ENCODE assay signal across 9 cellular contexts in genomic region chr19:15223649-15224371, GRCh38. TPM values are rescaled to one million over a fixed set of nuclear protein-coding genes. Genes with fewer than 3 reads are reported as not detected.
DNase-seq lines count a peak whose midpoint lies in the region; ATAC-seq and TF ChIP-seq lines count a peak whose summit lies in the region.
"Had no signal": no experiment of that assay in that cellular context is flagged by ENCODE, and none has a peak within 500 bp of the region (broad histone marks: within the 10 kb centered on the region; RNA-seq: fewer than 3 reads in every experiment).

No MANE protein-coding gene starts in this region.

- DNase-seq in H7: no peak
- no peak for DNase-seq in T-helper 17 cell
- no peak for DNase-seq in glutamatergic neuron
- DNase-seq in sigmoid colon: no peak
- DNase-seq in hepatic stellate cell (ENCODE audit: low spot score): no peak
- no peak for DNase-seq in activated gamma-delta T cell (lab: John Stamatoyannopoulos, UW)

- H3K4me1 ChIP-seq in sigmoid colon: peaks cover 0 to 14% (median 10%) of the 10 kb centered on the region in 4 donors

- 14 to 22% methylated on average over 51 of the region's 51 CpGs for WGBS in sigmoid colon, 2 donors

- H3K27me3 ChIP-seq in H7 (ENCODE audit: control insufficient read depth, insufficient read depth, low read length): no peaks in the 10 kb centered on the region; the same call in 1 of the 2 replicates
- H3K27me3 ChIP-seq in sigmoid colon: no peaks in the 10 kb centered on the region

- no peak for ATAC-seq in T-helper 17 cell
- no peak for ATAC-seq in HG03571 (IDR thresholded peaks at IDR 0.05; ENCODE audit: unreplicated experiment)
- no peak for ATAC-seq in HG03469 (IDR thresholded peaks at IDR 0.05; ENCODE audit: unreplicated experiment)

- H3K4me3 Mint-ChIP-seq in T-helper 17 cell: peak overlapping the region; percentile 86
- H3K4me3 Mint-ChIP-seq in glutamatergic neuron (ENCODE audit: unreplicated experiment): peak overlapping the region; percentile 88

- no peak for TF ChIP-seq CTCF in glutamatergic neuron (IDR thresholded peaks at IDR 0.05; ENCODE audit: partially characterized antibody, unreplicated experiment)
- no peak for TF ChIP-seq CTCF in sigmoid colon (IDR thresholded peaks at IDR 0.05)

- no peaks in the 10 kb centered on the region for H3K9me3 ChIP-seq in T-helper 17 cell (ENCODE audit: control insufficient read depth, low read length, poor library complexity, severe bottlenecking)
- H3K9me3 ChIP-seq in sigmoid colon: no peaks in the 10 kb centered on the region

- no peak for TF ChIP-seq EP300 in sigmoid colon (IDR thresholded peaks at IDR 0.05)

- H3K27me3 Mint-ChIP-seq in T-helper 17 cell: peaks cover 17% of the 10 kb centered on the region
- H3K27me3 Mint-ChIP-seq in glutamatergic neuron (ENCODE audit: unreplicated experiment): peaks cover 12% of the 10 kb centered on the region

- no peak for TF ChIP-seq POLR2A in sigmoid colon (IDR thresholded peaks at IDR 0.05)

- H3K36me3 Mint-ChIP-seq in T-helper 17 cell (ENCODE audit: low read depth) (no peaks in the 10 kb centered on the region), glutamatergic neuron (ENCODE audit: unreplicated experiment) (no peaks in the 10 kb centered on the region)

- H3K4me1 Mint-ChIP-seq in T-helper 17 cell: peaks cover 9% of the 10 kb centered on the region
- peaks cover 7% of the 10 kb centered on the region for H3K4me1 Mint-ChIP-seq in glutamatergic neuron (ENCODE audit: low read depth, unreplicated experiment)

- peak overlapping the region; percentile 44 to 70 (median 60) for H3K27ac ChIP-seq in sigmoid colon

- peaks cover 3% of the 10 kb centered on the region for H3K9me3 Mint-ChIP-seq in glutamatergic neuron (ENCODE audit: unreplicated experiment)

- H3K27ac Mint-ChIP-seq in T-helper 17 cell (peak overlapping the region; percentile 81), glutamatergic neuron (ENCODE audit: unreplicated experiment) (peak overlapping the region; percentile 64)

- intact Hi-C loops in sigmoid colon (cut with DNase I): no loop called here

- peaks cover 5% of the 10 kb centered on the region for H3K36me3 ChIP-seq in H7 (replicated peaks; ENCODE audit: control insufficient read depth, insufficient read depth, low read length)
- H3K36me3 ChIP-seq in sigmoid colon: no peaks in the 10 kb centered on the region

- peak overlapping the region; percentile 66 for H3K4me3 ChIP-seq in H7 (ENCODE audit: insufficient read depth, low read depth, low read length)
- H3K4me3 ChIP-seq in sigmoid colon: peak overlapping the region; percentile 60 to 71 (median 66)

RNA-seq across cellular contexts. Expression of gene EPHX3, which starts 8.4 kb away (rescaled TPM):
- 5.4 and 6.2 TPM in 2 replicates for total RNA-seq in H7 (2014; rRNA removed; shearing (Covaris generic))
- total RNA-seq in T-helper 17 cell (not detected), glutamatergic neuron (ENCODE audit: unreplicated experiment) (0.61 TPM), sigmoid colon (not detected)
- under 1 TPM in 2 of 3 donors, not detected in 1; 0.46 to 0.73 TPM for polyA plus RNA-seq in sigmoid colon

RNA-seq across cellular contexts. Expression of gene NOTCH3, which starts 23.0 kb away (rescaled TPM):
- 47.0 and 52.1 TPM in 2 replicates for total RNA-seq in H7 (2014; rRNA removed; shearing (Covaris generic))
- total RNA-seq in T-helper 17 cell (under 1 TPM; 0.05 to 0.18 TPM), glutamatergic neuron (ENCODE audit: unreplicated experiment) (3.6 TPM), sigmoid colon (10 to 100 TPM in 1 of 4 donors, 1 to 10 TPM in 3; 2.8 to 15.0 (median 5.1) TPM)
- polyA plus RNA-seq in sigmoid colon: 1 to 10 TPM in 1 of 3 donors, under 1 TPM in 2; under 0.01 to 9.1 (median 0.46) TPM
- total RNA-seq: activated CD8-positive, alpha-beta memory T cell treated with anti-CD3 and anti-CD28 coated beads for 36 hours had no signal
